Comparison of ENCODE assay signal across 1 cellular context in the genomic region with DNA sequence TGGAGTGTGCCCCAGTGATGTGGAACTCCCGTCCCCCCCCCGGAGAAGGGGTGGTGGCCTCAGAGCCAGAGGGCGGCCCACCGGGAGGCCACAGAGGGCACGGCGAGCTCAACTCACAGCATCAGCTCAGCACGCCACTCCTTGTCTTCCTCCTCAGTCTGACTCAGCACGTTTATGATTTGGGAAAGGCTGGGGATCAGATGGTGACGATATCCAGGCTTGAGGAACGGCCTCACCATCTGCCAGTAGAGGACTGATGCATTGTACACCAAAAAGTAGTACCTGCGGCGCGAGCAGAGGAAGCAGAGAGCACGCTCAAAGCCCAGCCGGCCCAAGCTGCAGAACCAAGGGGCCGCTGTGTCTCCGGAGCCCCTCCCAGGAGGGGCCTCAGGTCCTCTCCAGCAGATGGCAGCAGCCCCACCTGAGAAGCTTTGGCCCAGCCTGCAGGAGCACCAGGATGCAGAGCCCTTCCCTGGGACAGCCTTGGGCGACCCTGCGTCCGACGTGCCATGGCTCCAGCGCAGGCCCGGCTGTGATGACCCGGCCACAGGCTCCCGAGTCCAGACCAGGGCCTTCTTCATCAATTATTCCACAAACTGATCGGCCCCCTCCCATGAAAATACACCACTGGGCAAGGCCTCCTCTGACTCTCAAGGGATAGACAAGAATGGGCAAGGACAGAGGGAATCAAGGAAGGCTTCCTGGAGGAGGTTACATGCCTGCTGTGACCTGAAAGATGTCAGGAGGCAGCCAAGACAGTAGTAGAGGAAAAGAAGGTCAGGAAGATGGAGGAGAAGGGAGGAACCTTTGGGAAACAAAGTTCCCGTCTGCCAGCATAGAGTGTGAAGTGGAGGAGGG.
TF ChIP-seq lines count a peak whose summit lies in the region.

No MANE protein-coding gene starts in this region.

TF ChIP-seq in GM12878, 131 proteins besides CTCF, POLR2A, EP300 and RAD21:
- TF ChIP-seq MEF2A (IDR thresholded peaks at IDR 0.05; ENCODE audit: insufficient read depth, low read depth, low read length): no peak
- no peak for TF ChIP-seq HDGF (IDR thresholded peaks at IDR 0.05)
- TF ChIP-seq PBX3 (IDR thresholded peaks at IDR 0.05; ENCODE audit: insufficient replicate concordance, low read depth, low read length): no peak
- TF ChIP-seq HDAC2 (IDR thresholded peaks at IDR 0.05): no peak
- no peak for TF ChIP-seq ZNF24 (IDR thresholded peaks at IDR 0.05)
- no peak for TF ChIP-seq IRF5 (IDR thresholded peaks at IDR 0.05; ENCODE audit: borderline replicate concordance)
- no peak for TF ChIP-seq FOXK2 (IDR thresholded peaks at IDR 0.05)
- no peak for TF ChIP-seq MYB (IDR thresholded peaks at IDR 0.05; ENCODE audit: borderline replicate concordance, low read depth, low read length)
- TF ChIP-seq, protein P1, sequence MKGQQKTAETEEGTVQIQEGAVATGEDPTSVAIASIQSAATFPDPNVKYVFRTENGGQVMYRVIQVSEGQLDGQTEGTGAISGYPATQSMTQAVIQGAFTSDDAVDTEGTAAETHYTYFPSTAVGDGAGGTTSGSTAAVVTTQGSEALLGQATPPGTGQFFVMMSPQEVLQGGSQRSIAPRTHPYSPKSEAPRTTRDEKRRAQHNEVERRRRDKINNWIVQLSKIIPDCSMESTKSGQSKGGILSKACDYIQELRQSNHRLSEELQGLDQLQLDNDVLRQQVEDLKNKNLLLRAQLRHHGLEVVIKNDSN (IDR thresholded peaks at IDR 0.05; ENCODE audit: borderline replicate concordance, extremely low read length, insufficient read depth, low read depth, low read length): no peak
- TF ChIP-seq TARDBP (IDR thresholded peaks at IDR 0.05; ENCODE audit: borderline replicate concordance): no peak
TF ChIP-seq in GM12878: peak in this region for 0.
